ENCODE assay signal across 8 cellular contexts in the genomic region with DNA sequence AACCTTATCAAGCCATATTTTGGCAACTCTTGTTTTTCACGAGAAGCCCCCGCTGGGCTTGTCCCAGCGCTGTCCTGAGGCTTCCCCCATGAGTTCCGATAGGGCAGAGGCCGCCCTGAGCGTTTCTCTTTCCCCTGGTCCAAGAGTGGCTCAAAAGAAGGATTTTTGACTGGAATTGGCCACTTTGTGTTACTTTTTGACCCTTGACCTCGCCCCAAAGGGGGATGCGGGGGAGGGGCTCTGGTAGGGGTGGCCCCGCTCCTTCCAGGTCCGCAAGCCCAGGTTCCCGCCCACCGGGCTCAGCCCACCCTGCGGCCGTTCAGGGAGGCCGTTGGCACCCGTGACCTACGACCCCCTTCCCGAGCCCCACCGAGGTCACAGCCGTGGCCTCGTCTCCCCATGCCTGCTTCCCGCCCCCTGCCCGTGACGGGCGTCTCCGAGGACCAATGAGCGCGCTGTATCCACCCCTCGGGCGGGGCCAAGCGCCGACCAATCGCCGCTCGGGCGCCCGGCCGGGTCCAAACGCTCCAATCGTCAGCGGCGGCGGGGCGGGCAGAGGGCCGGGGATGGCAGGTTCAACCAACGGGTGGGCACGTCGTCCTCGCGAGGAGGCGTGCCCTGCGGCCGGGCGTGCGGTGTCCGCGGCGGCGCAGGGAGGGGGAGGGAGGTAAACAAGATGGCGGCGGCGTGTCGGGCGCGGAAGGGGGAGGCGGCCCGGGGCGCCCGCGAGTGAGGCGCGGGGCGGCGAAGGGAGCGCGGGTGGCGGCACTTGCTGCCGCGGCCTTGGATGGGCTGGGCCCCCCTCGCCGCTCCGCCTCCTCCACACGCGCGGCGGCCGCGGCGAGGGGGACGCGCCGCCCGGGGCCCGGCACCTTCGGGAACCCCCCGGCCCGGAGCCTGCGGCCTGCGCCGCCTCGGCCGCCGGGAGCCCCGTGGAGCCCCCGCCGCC. TPM values are rescaled to one million over a fixed set of nuclear protein-coding genes. Genes with fewer than 3 reads are reported as not detected.
DNase-seq lines count a peak whose midpoint lies in the region; ATAC-seq and TF ChIP-seq lines count a peak whose summit lies in the region.

TSS of gene STK11 (plus strand) at position 665 of the 949 bp plus-strand sequence. CDS start 1,136 bp downstream, outside the sequence.

- DNase-seq in NCI-H1092 treated with DMSO at 0.1 percent for 48 hours (lab: John Stamatoyannopoulos, UW) (peak; percentile 97), SKM-1 treated with dmso at 0.1 percent for 144 hours (lab: John Stamatoyannopoulos, UW; ENCODE audit: unreplicated experiment) (peak; percentile 93), glomerular visceral epithelial cell (ENCODE audit: extremely low spot score) (peak; percentile 98), osteoblast (ENCODE audit: insufficient read length, low spot score, missing footprints) (peak; percentile 100), testis (peak; percentile 98)

- intact Hi-C loops in testis (cut with DNase I; ENCODE audit: low total_unique reads) = no loop called here

- peak within 1 kb of the TSS; percentile 87 for H3K27ac Mint-ChIP-seq in activated naive CD8-positive, alpha-beta T cell

- TF ChIP-seq CTCF in osteoblast (IDR thresholded peaks at IDR 0.05; ENCODE audit: extremely low read depth, low read depth, low read length) (no peak), testis (IDR thresholded peaks at IDR 0.05) (no peak)

- peaks cover 28% of the 10 kb centered on the region for H3K4me1 Mint-ChIP-seq in activated naive CD8-positive, alpha-beta T cell (ENCODE audit: low read depth)

- peak; percentile 72 for TF ChIP-seq POLR2A in testis (IDR thresholded peaks at IDR 0.05)

- peak within 1 kb of the TSS; percentile 77 for H2AFZ ChIP-seq in osteoblast (ENCODE audit: low read length)

- peaks cover 41% of the 10 kb centered on the region for H3K79me2 ChIP-seq in osteoblast (ENCODE audit: insufficient read depth, low read length)

- no peaks in the 10 kb centered on the region for H3K27me3 Mint-ChIP-seq in activated naive CD8-positive, alpha-beta T cell

- H3K36me3 Mint-ChIP-seq in activated naive CD8-positive, alpha-beta T cell = no peaks in the 10 kb centered on the region

- H4K20me1 ChIP-seq in osteoblast (ENCODE audit: insufficient read depth, low read length) = peaks cover 20% of the 10 kb centered on the region

- H3K4me2 ChIP-seq in osteoblast (ENCODE audit: insufficient read depth, low read length) = peak within 1 kb of the TSS; percentile 98

- H3K36me3 ChIP-seq in osteoblast (ENCODE audit: insufficient read depth, low read length) = peaks cover 10% of the 10 kb centered on the region
- H3K36me3 ChIP-seq in testis (ENCODE audit: low read depth, missing control alignments) = no peaks in the 10 kb centered on the region

- peak within 1 kb of the TSS; percentile 93 for H3K4me3 Mint-ChIP-seq in activated naive CD8-positive, alpha-beta T cell

- no peaks in the 10 kb centered on the region for H3K9me3 ChIP-seq in osteoblast (ENCODE audit: low read depth, low read length)
- H3K9me3 ChIP-seq in testis = no peaks in the 10 kb centered on the region

- ATAC-seq in HG02588 (IDR thresholded peaks at IDR 0.05; ENCODE audit: unreplicated experiment) = peak; percentile 87

- 4 to 8% methylated on average over 14 to 71 of the region's 106 CpGs for WGBS in testis, 2 donors

- H3K9me3 Mint-ChIP-seq in activated naive CD8-positive, alpha-beta T cell (ENCODE audit: low read depth) = no peaks in the 10 kb centered on the region

- H3K4me1 ChIP-seq in osteoblast (ENCODE audit: insufficient read depth, low read length) (peaks cover 20% of the 10 kb centered on the region), testis (peaks cover 42% of the 10 kb centered on the region)

- H3K4me3 ChIP-seq in GM08714 (ENCODE audit: low read length) (peak within 1 kb of the TSS; percentile 73), osteoblast (ENCODE audit: insufficient read depth, low read length) (peak within 1 kb of the TSS; percentile 90), testis (peak within 1 kb of the TSS; percentile 69 to 80)

- peak within 1 kb of the TSS; percentile 79 for H3K27ac ChIP-seq in osteoblast (ENCODE audit: low read depth, low read length)
- H3K27ac ChIP-seq in testis = peak within 1 kb of the TSS; percentile 83 to 93

- H3K27me3 ChIP-seq in osteoblast (ENCODE audit: insufficient read depth, low read length) (no peaks in the 10 kb centered on the region), testis (no peaks in the 10 kb centered on the region)

RNA-seq across cellular contexts. Expression of gene STK11, which starts in this region (rescaled TPM):
- total RNA-seq in osteoblast = 75.7 and 100 TPM in 2 replicates
- 100 to 1,000 TPM; 194 to 209 TPM for total RNA-seq in testis
- polyA plus RNA-seq in testis (ENCODE audit: insufficient read depth, low read depth, low replicate concordance) = 197 TPM

Comparison
In these comparisons a context has a peak if more than half of its experiments do, and no peak if none do; other contexts are left out.
1. Peak in every context shown above with its lines: DNase-seq, ATAC-seq, H3K4me3 ChIP-seq and H3K27ac ChIP-seq.